ENCODE assay signal across 10 cellular contexts in genomic region chr2:85827879-85828569, GRCh38.
DNase-seq lines count a peak whose midpoint lies in the region; ATAC-seq, FAIRE-seq and TF ChIP-seq lines count a peak whose summit lies in the region.
"Had no signal": no experiment of that assay in that cellular context is flagged by ENCODE, and none has a peak within 500 bp of the region (broad histone marks: within the 10 kb centered on the region; RNA-seq: fewer than 3 reads in every experiment).

No MANE protein-coding gene starts in this region.

- CTCF ChIA-PET in A673 (lab: Charles Lee): interaction anchor here (0.5 to 1.7 kb wide), 20 partner anchors 9 to 313 kb away, joined by 3 to 41 read pairs (median 4); partner anchors contain the start of genes POLR1A, PTCD3 and ST3GAL5

- no peak for TF ChIP-seq CTCF in left ventricle myocardium inferior (IDR thresholded peaks at IDR 0.05; ENCODE audit: borderline replicate concordance)
- TF ChIP-seq CTCF in A673 (conservative IDR thresholded peaks at IDR 0.05; ENCODE audit: low read depth, low read length): no peak

- intact Hi-C loops in left ventricle myocardium inferior (cut with micrococcal nuclease) (loop anchor here (5.0 kb wide), 1 partner anchor 249 kb away; no protein-coding TSS in a partner anchor), Right ventricle myocardium inferior (cut with DNase I) (loop anchor here (1.0 to 5.0 kb wide), 2 partner anchors 59 to 252 kb away; partner anchors contain the start of gene ST3GAL5), A673 (cut with micrococcal nuclease; ENCODE audit: unreplicated experiment) (loop anchor here (1.0 to 5.0 kb wide), 5 partner anchors 59 to 539 kb away; partner anchors contain the start of gene ST3GAL5)

- DNase-seq in left ventricle myocardium inferior (no peak), Right ventricle myocardium inferior (ENCODE audit: missing footprints) (no peak), HTR-8/SVneo (ENCODE audit: insufficient read length, low spot score) (no peak), A673 (ENCODE audit: low spot score) (no peak), NCI-H187 (lab: John Stamatoyannopoulos, UW) (no peak), DMS153 treated with DMSO at 0.1 percent for 48 hours (lab: John Stamatoyannopoulos, UW; ENCODE audit: unreplicated experiment) (no peak)
- DNase-seq in activated naive CD8-positive, alpha-beta T cell treated with anti-CD3 and anti-CD28 coated beads for 36 hours: no peak

- H3K4me3 ChIP-seq in left ventricle myocardium inferior: peak overlapping the region; percentile 32
- H3K4me3 ChIP-seq in muscle layer of duodenum (ENCODE audit: low read depth in 1 of 2, low read length in 2 of 2): peak overlapping the region; percentile 34
- H3K4me3 ChIP-seq in A673 (ENCODE audit: low read depth, low read length, poor library complexity, severe bottlenecking): no peak overlapping the region

- H3K27me3 ChIP-seq in left ventricle myocardium inferior (ENCODE audit: low read depth) (no peaks in the 10 kb centered on the region), muscle layer of duodenum (ENCODE audit: low read depth, low read length) (no peaks in the 10 kb centered on the region), A673 (replicated peaks; ENCODE audit: insufficient read depth, low read depth, low read length, poor library complexity) (no peaks in the 10 kb centered on the region)

- no TSS peak for BruUV-seq in A673 (replicated peaks; lab: Mats Ljungman, UMichigan)

- H3K27ac ChIP-seq in left ventricle myocardium inferior (replicated peaks) (no peak overlapping the region), muscle layer of duodenum (ENCODE audit: low read length) (no peak overlapping the region), A673 (ENCODE audit: low read depth, low read length, poor library complexity, severe bottlenecking) (no peak overlapping the region)
- H3K27ac ChIP-seq: C4-2B had no signal

- no peaks in the 10 kb centered on the region for H3K9me3 Mint-ChIP-seq in activated naive CD8-positive, alpha-beta T cell treated with anti-CD3 and anti-CD28 coated beads for 36 hours

- FAIRE-seq in HTR-8/SVneo (lab: Jason Lieb, UNC): no peak

- H3K27ac Mint-ChIP-seq in activated naive CD8-positive, alpha-beta T cell treated with anti-CD3 and anti-CD28 coated beads for 36 hours: peak overlapping the region; percentile 60

- POLR2A ChIA-PET in A673 (lab: Charles Lee; ENCODE audit: low non-redundant PET): no interaction called here

- H3K4me1 Mint-ChIP-seq in activated naive CD8-positive, alpha-beta T cell treated with anti-CD3 and anti-CD28 coated beads for 36 hours: peaks cover 23% of the 10 kb centered on the region

- H3K36me3 ChIP-seq in left ventricle myocardium inferior (no peaks in the 10 kb centered on the region), muscle layer of duodenum (ENCODE audit: control insufficient read depth in 1 of 2, insufficient read depth in 2 of 2, low read length in 2 of 2) (no peaks in the 10 kb centered on the region), A673 (ENCODE audit: insufficient read depth, low read length, poor library complexity, severe bottlenecking) (no peaks in the 10 kb centered on the region)
- H3K36me3 ChIP-seq: spleen had no signal

- H3K36me3 Mint-ChIP-seq in activated naive CD8-positive, alpha-beta T cell treated with anti-CD3 and anti-CD28 coated beads for 36 hours: no peaks in the 10 kb centered on the region

- H3K9me3 ChIP-seq in left ventricle myocardium inferior (replicated peaks) (no peaks in the 10 kb centered on the region), muscle layer of duodenum (ENCODE audit: control insufficient read depth in 1 of 2, low read length in 2 of 2) (no peaks in the 10 kb centered on the region), A673 (ENCODE audit: low read depth, low read length, poor library complexity, severe bottlenecking) (no peaks in the 10 kb centered on the region)
- H3K9me3 ChIP-seq: spleen had no signal

- no peak overlapping the region for H3K4me3 Mint-ChIP-seq in activated naive CD8-positive, alpha-beta T cell treated with anti-CD3 and anti-CD28 coated beads for 36 hours

- no peaks in the 10 kb centered on the region for H3K27me3 Mint-ChIP-seq in activated naive CD8-positive, alpha-beta T cell treated with anti-CD3 and anti-CD28 coated beads for 36 hours

- H3K4me1 ChIP-seq in left ventricle myocardium inferior (peaks cover 10% of the 10 kb centered on the region), muscle layer of duodenum (ENCODE audit: control insufficient read depth in 1 of 2, insufficient read depth in 2 of 2, low read length in 2 of 2) (no peaks in the 10 kb centered on the region), A673 (ENCODE audit: insufficient read depth, low read length, poor library complexity, severe bottlenecking) (peaks cover 7% of the 10 kb centered on the region)

- ATAC-seq in Right ventricle myocardium inferior: no peak
